ENCODE assay signal across 15 cellular contexts in genomic region chr21:44739316-44739715, GRCh38.
"Had no signal": no experiment of that assay in that cellular context is flagged by ENCODE, and none has a peak within 500 bp of the region (broad histone marks: within the 10 kb centered on the region; RNA-seq: fewer than 3 reads in every experiment).

No MANE protein-coding gene starts in this region.

- H3K9me3 Mint-ChIP-seq: stimulated activated naive CD8-positive, alpha-beta T cell treated with anti-CD3 and anti-CD28 coated beads, Interleukin-15, Interleukin-2, amounts not matched to agents 100 ng/mL and 50 ng/mL, for 24 hours had no signal

- H3K4me3 Mint-ChIP-seq: naive thymus-derived CD4-positive, alpha-beta T cell; stimulated activated memory B cell treated with anti-CD40 and anti-IgM and Interleukin-4, amounts not matched to agents 10 μg/mL and 1 μg/mL and 100 μg/mL, for 72 hours; stimulated activated naive CD8-positive, alpha-beta T cell treated with anti-CD3 and anti-CD28 coated beads, Interleukin-15, Interleukin-2, amounts not matched to agents 100 ng/mL and 50 ng/mL, for 24 hours had no signal

- H3K27ac Mint-ChIP-seq: stimulated activated memory B cell treated with anti-CD40 and anti-IgM and Interleukin-4, amounts not matched to agents 10 μg/mL and 1 μg/mL and 100 μg/mL, for 72 hours; stimulated activated naive CD8-positive, alpha-beta T cell treated with anti-CD3 and anti-CD28 coated beads, Interleukin-15, Interleukin-2, amounts not matched to agents 100 ng/mL and 50 ng/mL, for 24 hours had no signal

- DNase-seq: effector memory CD4-positive, alpha-beta T cell; heart right ventricle; hypothalamus; kidney glomerular epithelial cell; naive thymus-derived CD4-positive, alpha-beta T cell; posterior cingulate gyrus; spleen; stimulated activated CD4-positive, alpha-beta T cell treated with anti-CD3 and anti-CD28 coated beads, Interleukin-15, amount 100 ng/mL, for 24 hours; stimulated activated CD4-positive, alpha-beta T cell treated with anti-CD3 and anti-CD28 coated beads, Interleukin-1b, Interleukin-23, amount 100 ng/mL, for 48 hours; stimulated activated CD4-positive, alpha-beta T cell treated with anti-CD3 and anti-CD28 coated beads, Interleukin-4, amount 100 ng/mL, for 24 hours; tibial artery had no signal

- ATAC-seq: esophagus mucosa; heart right ventricle; naive thymus-derived CD4-positive, alpha-beta T cell; sciatic nerve; stimulated activated memory B cell treated with anti-CD40 and anti-IgM and Interleukin-4, amounts not matched to agents 10 μg/mL and 1 μg/mL and 100 μg/mL, for 72 hours had no signal

- H3K36me3 Mint-ChIP-seq: naive thymus-derived CD4-positive, alpha-beta T cell; stimulated activated memory B cell treated with anti-CD40 and anti-IgM and Interleukin-4, amounts not matched to agents 10 μg/mL and 1 μg/mL and 100 μg/mL, for 72 hours had no signal

- H3K27me3 Mint-ChIP-seq: stimulated activated naive CD8-positive, alpha-beta T cell treated with anti-CD3 and anti-CD28 coated beads, Interleukin-15, Interleukin-2, amounts not matched to agents 100 ng/mL and 50 ng/mL, for 24 hours had no signal

- H3K4me1 Mint-ChIP-seq: stimulated activated memory B cell treated with anti-CD40 and anti-IgM and Interleukin-4, amounts not matched to agents 10 μg/mL and 1 μg/mL and 100 μg/mL, for 72 hours had no signal
